1 cellular context compared by ENCODE assay signal in the genomic region with DNA sequence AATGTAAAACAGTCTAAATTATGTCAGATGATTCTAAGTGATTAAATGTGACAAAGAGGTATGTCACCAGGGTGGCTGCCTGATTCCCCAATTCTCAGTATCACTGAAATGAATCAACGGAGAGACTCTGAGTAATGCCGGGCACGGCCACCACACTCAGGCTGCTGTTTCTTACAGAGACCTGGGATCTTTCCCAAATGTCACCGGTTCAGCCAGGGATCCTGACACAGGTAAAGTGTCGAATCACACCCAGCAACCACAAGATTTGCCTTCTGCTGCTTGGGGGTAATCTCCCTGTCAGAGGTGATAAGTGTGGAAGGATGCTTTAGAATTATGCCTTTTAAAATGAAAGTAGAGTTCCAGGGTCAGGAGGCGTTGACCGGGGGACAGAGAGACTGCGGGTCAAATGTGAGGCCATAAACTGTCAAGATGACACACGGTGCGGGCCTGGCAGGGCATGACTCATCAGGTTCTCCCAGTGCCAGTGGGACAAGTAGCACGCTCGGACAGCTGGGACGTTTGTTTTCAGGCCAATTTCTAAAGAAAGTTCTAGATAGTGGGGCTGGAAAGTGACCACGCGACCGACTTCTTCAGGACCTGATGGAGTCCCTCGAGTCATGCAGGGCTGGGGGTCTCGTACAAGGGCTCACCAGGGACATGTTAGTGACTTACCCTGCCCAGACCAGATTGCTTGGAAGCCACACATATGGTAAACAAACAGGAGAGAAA.
TF ChIP-seq lines count a peak whose summit lies in the region.

No MANE protein-coding gene starts in this region.

TF ChIP-seq in K562, 482 proteins besides CTCF, POLR2A, EP300 and RAD21 (continued from another document and continues in another):
- TF ChIP-seq ZNF318 (IDR thresholded peaks at IDR 0.05; ENCODE audit: borderline replicate concordance in 1 of 2, low read depth in 1 of 2) (0 out of 4 replicates have a peak, but pooled peaks of 1 of the 2 experiments have one; percentile 59), ARID3A (IDR thresholded peaks at IDR 0.05; ENCODE audit: borderline replicate concordance, low read depth, low read length) (no peak), PHF20 (IDR thresholded peaks at IDR 0.05; ENCODE audit: partially characterized antibody) (no peak), ERF (CRISPR knock-in tag; IDR thresholded peaks at IDR 0.05) (no peak), DPF2 (IDR thresholded peaks at IDR 0.05) (peak; percentile 88), TARDBP (IDR thresholded peaks at IDR 0.05) (no peak), KHSRP (IDR thresholded peaks at IDR 0.05) (no peak), RBM22 (IDR thresholded peaks at IDR 0.05; ENCODE audit: low read depth, low read length, poor library complexity, severe bottlenecking) (no peak), HCFC1 (IDR thresholded peaks at IDR 0.05; ENCODE audit: low read depth, low read length) (no peak), ZEB2 (IDR thresholded peaks at IDR 0.05) (peak; percentile 77; the same call in 1 of the 2 replicates), ZNF445 (CRISPR knock-in tag; IDR thresholded peaks at IDR 0.05; ENCODE audit: low read depth) (no peak), FOXP4 (CRISPR knock-in tag; IDR thresholded peaks at IDR 0.05; ENCODE audit: borderline replicate concordance) (no peak), PHB2 (IDR thresholded peaks at IDR 0.05; ENCODE audit: low read depth) (no peak), U2AF1 (optimal IDR thresholded peaks at IDR 0.05; ENCODE audit: low read depth, low read length) (no peak), BRD4 (IDR thresholded peaks at IDR 0.05) (no peak), ZNF263 (CRISPR knock-in tag; IDR thresholded peaks at IDR 0.05; ENCODE audit: borderline replicate concordance) (no peak), TRIM28 (IDR thresholded peaks at IDR 0.05) (0 out of 2 replicates have a peak, but pooled peaks have one; percentile 20), ZKSCAN3 (CRISPR knock-in tag; IDR thresholded peaks at IDR 0.05) (no peak), NBN (IDR thresholded peaks at IDR 0.05; ENCODE audit: low read depth) (no peak), RUNX1 (IDR thresholded peaks at IDR 0.05; ENCODE audit: low read depth) (no peak), SRSF3 (IDR thresholded peaks at IDR 0.05; ENCODE audit: insufficient read depth, low read length) (no peak), GABPB2 (CRISPR knock-in tag; conservative IDR thresholded peaks at IDR 0.05) (no peak), NELFE (IDR thresholded peaks at IDR 0.05; ENCODE audit: insufficient read depth, insufficient read length) (no peak), TRIM24 (IDR thresholded peaks at IDR 0.05) (peak in 1 of 2 experiments; percentile 56; a peak in 1 of 4 replicates), HNRNPUL1 (IDR thresholded peaks at IDR 0.05; ENCODE audit: low read length) (no peak), TFAM (CRISPR knock-in tag; conservative IDR thresholded peaks at IDR 0.05) (no peak), ZNF699 (CRISPR knock-in tag; IDR thresholded peaks at IDR 0.05; ENCODE audit: insufficient replicate concordance) (no peak), KAT7 (CRISPR knock-in tag; IDR thresholded peaks at IDR 0.05; ENCODE audit: borderline replicate concordance) (no peak), KDM4B (IDR thresholded peaks at IDR 0.05; ENCODE audit: borderline replicate concordance in 2 of 2, low read depth in 1 of 2) (no peak)
- TF ChIP-seq, protein P1, sequence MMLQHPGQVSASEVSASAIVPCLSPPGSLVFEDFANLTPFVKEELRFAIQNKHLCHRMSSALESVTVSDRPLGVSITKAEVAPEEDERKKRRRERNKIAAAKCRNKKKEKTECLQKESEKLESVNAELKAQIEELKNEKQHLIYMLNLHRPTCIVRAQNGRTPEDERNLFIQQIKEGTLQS (IDR thresholded peaks at IDR 0.05), result peak; percentile 96
- TF ChIP-seq, protein P1 (CRISPR knock-in tag; conservative IDR thresholded peaks at IDR 0.05), result 0 out of 2 replicates have a peak, but pooled peaks have one; percentile 73
- TF ChIP-seq, protein P2, sequence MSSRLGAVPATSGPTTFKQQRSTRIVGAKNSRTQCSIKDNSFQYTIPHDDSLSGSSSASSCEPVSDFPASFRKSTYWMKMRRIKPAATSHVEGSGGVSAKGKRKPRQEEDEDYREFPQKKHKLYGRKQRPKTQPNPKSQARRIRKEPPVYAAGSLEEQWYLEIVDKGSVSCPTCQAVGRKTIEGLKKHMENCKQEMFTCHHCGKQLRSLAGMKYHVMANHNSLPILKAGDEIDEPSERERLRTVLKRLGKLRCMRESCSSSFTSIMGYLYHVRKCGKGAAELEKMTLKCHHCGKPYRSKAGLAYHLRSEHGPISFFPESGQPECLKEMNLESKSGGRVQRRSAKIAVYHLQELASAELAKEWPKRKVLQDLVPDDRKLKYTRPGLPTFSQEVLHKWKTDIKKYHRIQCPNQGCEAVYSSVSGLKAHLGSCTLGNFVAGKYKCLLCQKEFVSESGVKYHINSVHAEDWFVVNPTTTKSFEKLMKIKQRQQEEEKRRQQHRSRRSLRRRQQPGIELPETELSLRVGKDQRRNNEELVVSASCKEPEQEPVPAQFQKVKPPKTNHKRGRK (tag; IDR thresholded peaks at IDR 0.05), result no peak
- TF ChIP-seq, protein P3, sequence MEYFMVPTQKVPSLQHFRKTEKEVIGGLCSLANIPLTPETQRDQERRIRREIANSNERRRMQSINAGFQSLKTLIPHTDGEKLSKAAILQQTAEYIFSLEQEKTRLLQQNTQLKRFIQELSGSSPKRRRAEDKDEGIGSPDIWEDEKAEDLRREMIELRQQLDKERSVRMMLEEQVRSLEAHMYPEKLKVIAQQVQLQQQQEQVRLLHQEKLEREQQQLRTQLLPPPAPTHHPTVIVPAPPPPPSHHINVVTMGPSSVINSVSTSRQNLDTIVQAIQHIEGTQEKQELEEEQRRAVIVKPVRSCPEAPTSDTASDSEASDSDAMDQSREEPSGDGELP (CRISPR knock-in tag; IDR thresholded peaks at IDR 0.05; ENCODE audit: borderline replicate concordance), result peak; percentile 84
- TF ChIP-seq, protein P4, sequence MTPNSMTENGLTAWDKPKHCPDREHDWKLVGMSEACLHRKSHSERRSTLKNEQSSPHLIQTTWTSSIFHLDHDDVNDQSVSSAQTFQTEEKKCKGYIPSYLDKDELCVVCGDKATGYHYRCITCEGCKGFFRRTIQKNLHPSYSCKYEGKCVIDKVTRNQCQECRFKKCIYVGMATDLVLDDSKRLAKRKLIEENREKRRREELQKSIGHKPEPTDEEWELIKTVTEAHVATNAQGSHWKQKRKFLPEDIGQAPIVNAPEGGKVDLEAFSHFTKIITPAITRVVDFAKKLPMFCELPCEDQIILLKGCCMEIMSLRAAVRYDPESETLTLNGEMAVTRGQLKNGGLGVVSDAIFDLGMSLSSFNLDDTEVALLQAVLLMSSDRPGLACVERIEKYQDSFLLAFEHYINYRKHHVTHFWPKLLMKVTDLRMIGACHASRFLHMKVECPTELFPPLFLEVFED (CRISPR knock-in tag; conservative IDR thresholded peaks at IDR 0.05), result no peak
